Comparison of ENCODE assay signal across 8 cellular contexts in genomic region chr20:33719989-33720709, GRCh38. TPM values are rescaled to one million over a fixed set of nuclear protein-coding genes. Genes with fewer than 3 reads are reported as not detected.
DNase-seq lines count a peak whose midpoint lies in the region; ATAC-seq and TF ChIP-seq lines count a peak whose summit lies in the region.

PXMP4 (minus strand) TSS chr20:33720310; CDS start chr20:33720207, 103 bp downstream.

- DNase-seq in NCI-H1417 (lab: John Stamatoyannopoulos, UW), result peak; percentile 95 to 100 (median 98)
- peak; percentile 68 to 96 (median 87) for DNase-seq in T-cell
- peak; percentile 91 to 99 (median 94) for DNase-seq in adrenal gland
- peak; percentile 90 to 95 (median 94) for DNase-seq in heart left ventricle
- DNase-seq in pons (ENCODE audit: low spot score), result peak; percentile 100
- DNase-seq in upper lobe of left lung, result peak; percentile 94 to 95

- 3 to 5% (median 4%) methylated on average over 10 to 46 of the region's 46 CpGs for WGBS in adrenal gland, 4 donors
- WGBS in heart left ventricle, 4 donors, result 1 to 5% (median 3%) methylated on average over 24 to 46 of the region's 46 CpGs
- WGBS in upper lobe of left lung, 2 donors, result 2 to 6% methylated on average over 10 to 21 of the region's 46 CpGs

- H3K4me3 ChIP-seq in adrenal gland (peak within 1 kb of the TSS; percentile 22 to 98 (median 54)), heart left ventricle (peak within 1 kb of the TSS; percentile 63 to 100 (median 86)), upper lobe of left lung (peak within 1 kb of the TSS; percentile 60 to 96 (median 76))

- no peaks in the 10 kb centered on the region for H3K9me3 ChIP-seq in adrenal gland (replicated peaks in 1 of 3)
- H3K9me3 ChIP-seq in heart left ventricle, result no peaks in the 10 kb centered on the region
- no peaks in the 10 kb centered on the region for H3K9me3 ChIP-seq in upper lobe of left lung

- intact Hi-C loops in adrenal gland (cut with DNase I), result loop anchor here in 1 of 2 donors (5.0 kb wide), 1 partner anchor 38 kb away; no protein-coding TSS in a partner anchor
- intact Hi-C loops in heart left ventricle (cut with DNase I), result loop anchor here in 3 of 10 donors (5.0 kb wide), 1 partner anchor 33 kb away; the partner anchor contains the start of gene E2F1 (in 3 of the 3)

- H3K4me1 Mint-ChIP-seq in T-cell, result peaks cover 28 to 37% (median 30%) of the 10 kb centered on the region in 3 donors

- peak within 1 kb of the TSS; percentile 88 to 89 for H3K27ac Mint-ChIP-seq in T-cell

- H3K4me3 Mint-ChIP-seq in T-cell, result peak within 1 kb of the TSS; percentile 67 to 94 (median 85)

- H3K27me3 Mint-ChIP-seq in T-cell, result no peaks in the 10 kb centered on the region

- H3K36me3 ChIP-seq in adrenal gland (replicated peaks in 1 of 2) (no peaks in the 10 kb centered on the region), heart left ventricle (peaks cover 0 to 4% (median 0%) of the 10 kb centered on the region in 9 donors), upper lobe of left lung (no peaks in the 10 kb centered on the region)

- peak; percentile 97 for ATAC-seq in HG02642 (IDR thresholded peaks at IDR 0.05; ENCODE audit: poor library complexity, unreplicated experiment)
- peak; percentile 96 to 98 (median 97) for ATAC-seq in T-cell (replicated peaks in 1 of 4)
- peak; percentile 99 to 100 (median 100) for ATAC-seq in heart left ventricle
- ATAC-seq in upper lobe of left lung (ENCODE audit: low FRiP score in 2 of 2), result peak; percentile 95 to 99

- TF ChIP-seq CTCF in adrenal gland (IDR thresholded peaks at IDR 0.05) (no peak), heart left ventricle (IDR thresholded peaks at IDR 0.05) (no peak), upper lobe of left lung (IDR thresholded peaks at IDR 0.05) (peak in 1 of 6 experiments; percentile 22)

- TF ChIP-seq POLR2A in GM10847 (IDR thresholded peaks at IDR 0.05; ENCODE audit: extremely low read depth, insufficient read length) (peak; percentile 24), adrenal gland (IDR thresholded peaks at IDR 0.05) (peak in 1 of 2 donors; percentile 70), heart left ventricle (IDR thresholded peaks at IDR 0.05) (peak in 1 of 2 donors; percentile 40), upper lobe of left lung (IDR thresholded peaks at IDR 0.05) (peak in 1 of 4 donors; percentile 85)

- peaks cover 8 to 28% of the 10 kb centered on the region in 2 donors for H3K4me1 ChIP-seq in adrenal gland (replicated peaks in 1 of 2)
- H3K4me1 ChIP-seq in heart left ventricle, result peaks cover 0 to 16% (median 9%) of the 10 kb centered on the region in 12 donors
- H3K4me1 ChIP-seq in upper lobe of left lung, result peaks cover 9 to 31% (median 16%) of the 10 kb centered on the region in 4 donors

- H3K27me3 ChIP-seq in adrenal gland (no peaks in the 10 kb centered on the region), heart left ventricle (no peaks in the 10 kb centered on the region), upper lobe of left lung (no peaks in the 10 kb centered on the region)

- H3K27ac ChIP-seq in adrenal gland (peak within 1 kb of the TSS; percentile 9 to 84 (median 69)), heart left ventricle (peak within 1 kb of the TSS in 11 of 12 donors; percentile 46 to 85 (median 76)), upper lobe of left lung (peak within 1 kb of the TSS; percentile 70 to 90 (median 81))

- CTCF ChIA-PET in T-cell (lab: Charles Lee), result interaction anchor here in 1 of 2 donors (1.0 to 1.9 kb wide), 3 partner anchors 12 to 1183 kb away, joined by 3 to 12 read pairs (median 5); no protein-coding TSS in a partner anchor

- TF ChIP-seq EP300 in upper lobe of left lung (IDR thresholded peaks at IDR 0.05), result no peak

- peaks cover 7% of the 10 kb centered on the region for H3K36me3 Mint-ChIP-seq in T-cell

- POLR2A ChIA-PET in T-cell (lab: Charles Lee), result interaction anchor here in 1 of 2 donors (0.8 to 1.0 kb wide), 3 partner anchors 12 to 165 kb away, joined by 3 to 4 read pairs (median 3); partner anchors contain the start of gene ZNF341

- no peaks in the 10 kb centered on the region for H3K9me3 Mint-ChIP-seq in T-cell

RNA-seq across cellular contexts. Expression of gene PXMP4, which starts in this region (rescaled TPM):
- 10 to 100 TPM in 3 of 5 donors, 1 to 10 TPM in 2; 6.1 to 15.4 (median 13.9) TPM for total RNA-seq in T-cell
- 10 to 100 TPM; 11.9 to 47.4 (median 25.3) TPM for total RNA-seq in adrenal gland
- 10 to 100 TPM in 2 of 3 donors, 1 to 10 TPM in 1; 6.8 to 19.0 (median 16.3) TPM for polyA plus RNA-seq in adrenal gland
- total RNA-seq in heart left ventricle, result 10 to 100 TPM in 6 of 9 donors, 1 to 10 TPM in 3; 8.2 to 13.0 (median 11.9) TPM
- 1 to 10 TPM; 5.0 to 7.5 TPM for polyA plus RNA-seq in heart left ventricle
- total RNA-seq in upper lobe of left lung, result 10 to 100 TPM; 18.4 to 80.2 (median 29.8) TPM

Comparison
In these comparisons a context has a peak if more than half of its experiments do, and no peak if none do; other contexts are left out.
1. Peak in every context shown above with its lines: DNase-seq, ATAC-seq, H3K4me3 ChIP-seq and H3K27ac ChIP-seq.